Comparison of ENCODE assay signal across 18 cellular contexts in the genomic region with DNA sequence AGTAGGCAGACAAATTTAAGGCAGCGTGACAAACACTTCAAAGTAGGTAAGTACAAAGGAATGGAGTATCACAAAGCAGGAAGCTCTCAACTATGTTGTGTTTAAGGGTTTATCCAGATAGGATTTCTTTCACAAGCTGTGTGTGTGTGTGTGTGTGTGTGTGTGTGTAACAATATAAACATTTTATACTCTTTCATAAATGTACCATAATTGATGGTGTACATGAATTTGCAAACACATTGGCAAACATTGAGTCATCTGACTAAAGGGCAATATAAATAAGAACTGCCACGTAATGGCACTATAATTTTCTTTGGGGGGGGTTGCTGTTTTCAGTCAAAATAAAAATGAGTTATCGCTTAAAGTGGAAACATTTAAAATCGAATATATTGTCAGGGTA.
DNase-seq lines count a peak whose midpoint lies in the region; ATAC-seq and TF ChIP-seq lines count a peak whose summit lies in the region.
"Had no signal": no experiment of that assay in that cellular context is flagged by ENCODE, and none has a peak within 500 bp of the region (broad histone marks: within the 10 kb centered on the region; RNA-seq: fewer than 3 reads in every experiment).

No MANE protein-coding gene starts in this region.

- intact Hi-C loops in MCF 10A (cut with micrococcal nuclease): no loop called here
- intact Hi-C loops in breast epithelium (cut with DNase I; ENCODE audit: low total_unique reads): no loop called here
- intact Hi-C loops in testis (cut with DNase I; ENCODE audit: low total_unique reads): no loop called here

- no peaks in the 10 kb centered on the region for H3K9me2 ChIP-seq in hepatocyte (replicated peaks; ENCODE audit: insufficient read depth)
- no peaks in the 10 kb centered on the region for H3K9me2 ChIP-seq in SK-N-SH

- H3K9ac ChIP-seq in SK-N-SH: no peak overlapping the region
- H3K9ac ChIP-seq: GM23248 had no signal

- H4K20me1 ChIP-seq in hepatocyte (ENCODE audit: insufficient read depth, poor library complexity, severe bottlenecking) (no peaks in the 10 kb centered on the region), SK-N-SH (ENCODE audit: insufficient read depth) (no peaks in the 10 kb centered on the region)

- CTCF ChIA-PET in MCF 10A (lab: Yijun Ruan, JAX) (no interaction called here), SK-N-SH (lab: Yijun Ruan, JAX) (no interaction called here)

- no peaks in the 10 kb centered on the region for H3F3A ChIP-seq in SK-N-SH (replicated peaks; ENCODE audit: insufficient read depth)

- TF ChIP-seq EP300 in SK-N-SH (IDR thresholded peaks at IDR 0.05; ENCODE audit: borderline replicate concordance in 1 of 2, low read depth in 1 of 2, low read length in 1 of 2): no peak

- no peak for TF ChIP-seq RAD21 in SK-N-SH (IDR thresholded peaks at IDR 0.05; ENCODE audit: low read length)

- H3K27me3 Mint-ChIP-seq in MCF 10A (ENCODE audit: insufficient read depth, unreplicated experiment): no peaks in the 10 kb centered on the region

- no peak overlapping the region for H3K4me3 Mint-ChIP-seq in MCF 10A (ENCODE audit: unreplicated experiment)
- H3K4me3 Mint-ChIP-seq: CD8-positive, alpha-beta T cell had no signal

- WGBS in hepatocyte (ENCODE audit: low lambda C conversion rate, missing lambda C conversion rate): 82% methylated on average over 4 of the region's 4 CpGs
- 84% methylated on average over 4 of the region's 4 CpGs for WGBS in testis, 2 donors
- WGBS in SK-N-SH (ENCODE audit: low lambda C conversion rate): 33% methylated on average over 4 of the region's 4 CpGs

- no peaks in the 10 kb centered on the region for H3K27me3 ChIP-seq in breast epithelium
- no peaks in the 10 kb centered on the region for H3K27me3 ChIP-seq in hepatocyte
- no peaks in the 10 kb centered on the region for H3K27me3 ChIP-seq in testis
- H3K27me3 ChIP-seq in SK-N-SH (ENCODE audit: insufficient read depth): no peaks in the 10 kb centered on the region
- H3K27me3 ChIP-seq: Peyer's patch had no signal

- POLR2A ChIA-PET in MCF 10A (lab: Yijun Ruan, JAX): interaction anchor here (0.7 kb wide), 1 partner anchor 365 kb away, joined by 4 read pairs; no protein-coding TSS in a partner anchor
- POLR2A ChIA-PET in SK-N-SH (lab: Yijun Ruan, JAX): no interaction called here

- peak; percentile 9 for DNase-seq in MCF 10A (ENCODE audit: unreplicated experiment)
- DNase-seq in breast epithelium (ENCODE audit: low spot score in 2 of 2): no peak
- peak; percentile 31 for DNase-seq in SHP77 treated with DMSO at 0.1 percent for 48 hours (lab: John Stamatoyannopoulos, UW)
- DNase-seq in hepatocyte (ENCODE audit: low spot score): no peak
- DNase-seq in testis: no peak
- DNase-seq in NCI-H2029 treated with DMSO at 0.1 percent for 48 hours (lab: John Stamatoyannopoulos, UW): no peak
- DNase-seq in SK-N-SH: no peak
- DNase-seq: CD8-positive, alpha-beta T cell; GF-D8; GM23248; HCEC 1CT; NCI-H146; NCI-H345; NCI-H526; Peyer's patch; SIG-M5 had no signal

- H3K36me3 Mint-ChIP-seq in MCF 10A (ENCODE audit: insufficient read depth, unreplicated experiment): no peaks in the 10 kb centered on the region
- H3K36me3 Mint-ChIP-seq: CD8-positive, alpha-beta T cell had no signal

- H3K27ac ChIP-seq in breast epithelium (no peak overlapping the region), hepatocyte (peak overlapping the region; percentile 1), testis (no peak overlapping the region), SK-N-SH (ENCODE audit: low read depth in 2 of 2, low read length in 1 of 2) (no peak overlapping the region)
- H3K27ac ChIP-seq: GM23248, Peyer's patch had no signal

- TF ChIP-seq CTCF in MCF 10A (IDR thresholded peaks at IDR 0.05; ENCODE audit: unreplicated experiment) (no peak), breast epithelium (IDR thresholded peaks at IDR 0.05) (no peak), hepatocyte (IDR thresholded peaks at IDR 0.05; ENCODE audit: poor library complexity) (no peak), testis (IDR thresholded peaks at IDR 0.05) (no peak), SK-N-SH (IDR thresholded peaks at IDR 0.05) (no peak)

- H3K4me1 ChIP-seq in breast epithelium (no peaks in the 10 kb centered on the region), hepatocyte (ENCODE audit: insufficient read depth) (peaks cover 11% of the 10 kb centered on the region), testis (no peaks in the 10 kb centered on the region), SK-N-SH (ENCODE audit: control insufficient read depth in 1 of 2, insufficient read depth in 2 of 2, low read depth in 1 of 2, low read length in 1 of 2) (no peaks in the 10 kb centered on the region; a peak in 1 of 4 replicates)

- H3K4me1 Mint-ChIP-seq in MCF 10A (ENCODE audit: insufficient read depth, unreplicated experiment): peaks cover 15% of the 10 kb centered on the region

- no peak for ATAC-seq in HG03565 (IDR thresholded peaks at IDR 0.05; ENCODE audit: unreplicated experiment)
- ATAC-seq: CD8-positive, alpha-beta T cell; K562 had no signal

- H3K4me2 ChIP-seq in hepatocyte: no peak overlapping the region
- H3K4me2 ChIP-seq in SK-N-SH: no peak overlapping the region

- H3K79me2 ChIP-seq in hepatocyte (no peaks in the 10 kb centered on the region), SK-N-SH (ENCODE audit: insufficient read depth) (no peaks in the 10 kb centered on the region)

- no peaks in the 10 kb centered on the region for H3K9me3 ChIP-seq in breast epithelium
- no peaks in the 10 kb centered on the region for H3K9me3 ChIP-seq in hepatocyte (ENCODE audit: low read depth)
- no peaks in the 10 kb centered on the region for H3K9me3 ChIP-seq in testis
- no peaks in the 10 kb centered on the region for H3K9me3 ChIP-seq in SK-N-SH

- H2AFZ ChIP-seq in hepatocyte (no peak overlapping the region), SK-N-SH (ENCODE audit: low read depth) (no peak overlapping the region)
- H2AFZ ChIP-seq: GM23248 had no signal

- TF ChIP-seq POLR2A in breast epithelium (IDR thresholded peaks at IDR 0.05) (no peak), testis (IDR thresholded peaks at IDR 0.05) (no peak)

- no TSS peak for BruUV-seq in MCF 10A (replicated peaks; lab: Mats Ljungman, UMichigan)

- H3K36me3 ChIP-seq in breast epithelium (no peaks in the 10 kb centered on the region), hepatocyte (replicated peaks; ENCODE audit: insufficient read depth, low read depth) (no peaks in the 10 kb centered on the region), testis (ENCODE audit: low read depth, missing control alignments) (no peaks in the 10 kb centered on the region), SK-N-SH (replicated peaks in 1 of 2; ENCODE audit: control insufficient read depth in 1 of 2, insufficient read depth in 2 of 2, low read length in 1 of 2) (no peaks in the 10 kb centered on the region)
- H3K36me3 ChIP-seq: Peyer's patch had no signal

- peak overlapping the region; percentile 1 for H3K27ac Mint-ChIP-seq in MCF 10A (ENCODE audit: low read depth, unreplicated experiment)
- H3K27ac Mint-ChIP-seq: CD8-positive, alpha-beta T cell had no signal

- no peaks in the 10 kb centered on the region for H3K9me3 Mint-ChIP-seq in MCF 10A (ENCODE audit: unreplicated experiment)

- H3K4me3 ChIP-seq in breast epithelium: no peak overlapping the region
- no peak overlapping the region for H3K4me3 ChIP-seq in hepatocyte
- no peak overlapping the region for H3K4me3 ChIP-seq in testis
- no peak overlapping the region for H3K4me3 ChIP-seq in SK-N-SH (ENCODE audit: low read depth in 2 of 2, low read length in 1 of 2)
- H3K4me3 ChIP-seq: GM23248, K562, Peyer's patch had no signal

TF ChIP-seq in SK-N-SH, 30 proteins besides CTCF, POLR2A, EP300 and RAD21 (continues in another document):
- TF ChIP-seq MXI1 (IDR thresholded peaks at IDR 0.05; ENCODE audit: low read depth, low read length) (no peak), FOXJ3 (CRISPR knock-in tag; IDR thresholded peaks at IDR 0.05) (no peak), EZH2phosphoT487 (IDR thresholded peaks at IDR 0.05; ENCODE audit: borderline replicate concordance, low read depth) (no peak), FOXM1 (IDR thresholded peaks at IDR 0.05; ENCODE audit: low read depth) (no peak), RFX5 (IDR thresholded peaks at IDR 0.05; ENCODE audit: low read length) (no peak), TAF1 (IDR thresholded peaks at IDR 0.05; ENCODE audit: borderline replicate concordance, low read depth, low read length) (no peak), SMC3 (IDR thresholded peaks at IDR 0.05; ENCODE audit: low read depth, low read length) (no peak), RXRA (IDR thresholded peaks at IDR 0.05; ENCODE audit: borderline replicate concordance, low read depth) (no peak)
- TF ChIP-seq, protein P1, sequence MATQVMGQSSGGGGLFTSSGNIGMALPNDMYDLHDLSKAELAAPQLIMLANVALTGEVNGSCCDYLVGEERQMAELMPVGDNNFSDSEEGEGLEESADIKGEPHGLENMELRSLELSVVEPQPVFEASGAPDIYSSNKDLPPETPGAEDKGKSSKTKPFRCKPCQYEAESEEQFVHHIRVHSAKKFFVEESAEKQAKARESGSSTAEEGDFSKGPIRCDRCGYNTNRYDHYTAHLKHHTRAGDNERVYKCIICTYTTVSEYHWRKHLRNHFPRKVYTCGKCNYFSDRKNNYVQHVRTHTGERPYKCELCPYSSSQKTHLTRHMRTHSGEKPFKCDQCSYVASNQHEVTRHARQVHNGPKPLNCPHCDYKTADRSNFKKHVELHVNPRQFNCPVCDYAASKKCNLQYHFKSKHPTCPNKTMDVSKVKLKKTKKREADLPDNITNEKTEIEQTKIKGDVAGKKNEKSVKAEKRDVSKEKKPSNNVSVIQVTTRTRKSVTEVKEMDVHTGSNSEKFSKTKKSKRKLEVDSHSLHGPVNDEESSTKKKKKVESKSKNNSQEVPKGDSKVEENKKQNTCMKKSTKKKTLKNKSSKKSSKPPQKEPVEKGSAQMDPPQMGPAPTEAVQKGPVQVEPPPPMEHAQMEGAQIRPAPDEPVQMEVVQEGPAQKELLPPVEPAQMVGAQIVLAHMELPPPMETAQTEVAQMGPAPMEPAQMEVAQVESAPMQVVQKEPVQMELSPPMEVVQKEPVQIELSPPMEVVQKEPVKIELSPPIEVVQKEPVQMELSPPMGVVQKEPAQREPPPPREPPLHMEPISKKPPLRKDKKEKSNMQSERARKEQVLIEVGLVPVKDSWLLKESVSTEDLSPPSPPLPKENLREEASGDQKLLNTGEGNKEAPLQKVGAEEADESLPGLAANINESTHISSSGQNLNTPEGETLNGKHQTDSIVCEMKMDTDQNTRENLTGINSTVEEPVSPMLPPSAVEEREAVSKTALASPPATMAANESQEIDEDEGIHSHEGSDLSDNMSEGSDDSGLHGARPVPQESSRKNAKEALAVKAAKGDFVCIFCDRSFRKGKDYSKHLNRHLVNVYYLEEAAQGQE (IDR thresholded peaks at IDR 0.05; ENCODE audit: low read depth, low read length): no peak

Comparison
In these comparisons a context has a peak if more than half of its experiments do, and no peak if none do; other contexts are left out.
1. DNase-seq: peak in MCF 10A (single experiment) and SHP77 treated with DMSO at 0.1 percent for 48 hours (single experiment); none in breast epithelium (0 of 2), hepatocyte (single experiment), testis (single experiment), NCI-H2029 treated with DMSO at 0.1 percent for 48 hours (single experiment) and SK-N-SH (single experiment).